In genomic region chr5:72326298-72326649, GRCh38 we compare ENCODE assay signal across 1 cellular context.
TF ChIP-seq lines count a peak whose summit lies in the region.

No MANE protein-coding gene starts in this region.

TF ChIP-seq in A549, 52 proteins besides CTCF, POLR2A, EP300 and RAD21:
- no peak for TF ChIP-seq E2F6 (IDR thresholded peaks at IDR 0.05; ENCODE audit: borderline replicate concordance, low read depth)
- no peak for TF ChIP-seq POLR2AphosphoS2 (conservative IDR thresholded peaks at IDR 0.05; ENCODE audit: low read length)
- TF ChIP-seq RARB (CRISPR knock-in tag; IDR thresholded peaks at IDR 0.05): no peak
- TF ChIP-seq HEYL (CRISPR knock-in tag; IDR thresholded peaks at IDR 0.05): no peak
- TF ChIP-seq PBX3 (IDR thresholded peaks at IDR 0.05): no peak
- TF ChIP-seq CEBPB (IDR thresholded peaks at IDR 0.05): no peak
- TF ChIP-seq RCOR1 (IDR thresholded peaks at IDR 0.05; ENCODE audit: low read depth, low read length): no peak
